ENCODE assay signal across 10 cellular contexts in genomic region chr14:68664225-68664681, GRCh38.
DNase-seq lines count a peak whose midpoint lies in the region; ATAC-seq and TF ChIP-seq lines count a peak whose summit lies in the region.
"Had no signal": no experiment of that assay in that cellular context is flagged by ENCODE, and none has a peak within 500 bp of the region (broad histone marks: within the 10 kb centered on the region; RNA-seq: fewer than 3 reads in every experiment).

No MANE protein-coding gene starts in this region.

- no peak overlapping the region for H3K4me3 Mint-ChIP-seq in activated CD8-positive, alpha-beta T cell treated with anti-CD3 and anti-CD28 coated beads for 36 hours

- CTCF ChIA-PET in activated CD8-positive, alpha-beta T cell treated with anti-CD3 and anti-CD28 coated beads for 36 hours (lab: Charles Lee): interaction anchor here (0.9 to 4.6 kb wide), 10 partner anchors 12 to 408 kb away, joined by 3 to 14 read pairs (median 5); no protein-coding TSS in a partner anchor

- H2AFZ ChIP-seq in GM23248: 0 out of 2 replicates have a peak overlapping the region, but pooled peaks have one; percentile 12

- H3K27me3 ChIP-seq in GM23248 (replicated peaks; ENCODE audit: insufficient read depth) (no peaks in the 10 kb centered on the region), heart right ventricle (no peaks in the 10 kb centered on the region)

- H3K36me3 Mint-ChIP-seq in activated CD8-positive, alpha-beta T cell treated with anti-CD3 and anti-CD28 coated beads for 36 hours (ENCODE audit: low read depth): no peaks in the 10 kb centered on the region

- intact Hi-C loops in activated CD8-positive, alpha-beta T cell treated with anti-CD3 and anti-CD28 coated beads for 36 hours (cut with micrococcal nuclease): no loop called here
- intact Hi-C loops in heart right ventricle (cut with DNase I): loop anchor here in 1 of 10 donors (10.0 kb wide), 1 partner anchor 419 kb away; no protein-coding TSS in a partner anchor

- H3K79me2 ChIP-seq in GM23248 (ENCODE audit: insufficient read depth): no peaks in the 10 kb centered on the region

- peaks cover 56% of the 10 kb centered on the region for H3F3A ChIP-seq in GM23248 (ENCODE audit: insufficient read depth)

- no peak for TF ChIP-seq CTCF in activated CD8-positive, alpha-beta T cell treated with anti-CD3 and anti-CD28 coated beads for 36 hours (IDR thresholded peaks at IDR 0.05)
- peak in 3 of 9 donors; percentile 16 to 36 (median 24) for TF ChIP-seq CTCF in heart right ventricle (IDR thresholded peaks at IDR 0.05)

- in situ Hi-C loops in GM23248 (cut with MboI): no loop called here

- H3K27ac ChIP-seq in GM23248: peak overlapping the region; percentile 45
- H3K27ac ChIP-seq in heart right ventricle: peak overlapping the region in 7 of 10 donors; percentile 2 to 75 (median 51)

- peak overlapping the region; percentile 84 for H3K27ac Mint-ChIP-seq in activated CD8-positive, alpha-beta T cell treated with anti-CD3 and anti-CD28 coated beads for 36 hours

- H3K9me3 ChIP-seq in GM23248 (ENCODE audit: low read depth) (no peaks in the 10 kb centered on the region), heart right ventricle (no peaks in the 10 kb centered on the region)
- H3K9me3 ChIP-seq: HAP-1 had no signal

- H3K4me3 ChIP-seq in GM23248: no peak overlapping the region
- no peak overlapping the region for H3K4me3 ChIP-seq in heart right ventricle
- H3K4me3 ChIP-seq: HAP-1 had no signal

- POLR2A ChIA-PET in activated CD8-positive, alpha-beta T cell treated with anti-CD3 and anti-CD28 coated beads for 36 hours (lab: Charles Lee): interaction anchor here (0.5 to 2.9 kb wide), 18 partner anchors 12 to 401 kb away, joined by 3 to 21 read pairs (median 5); partner anchors contain the start of gene ZFP36L1

- no peak overlapping the region for H3K9ac ChIP-seq in GM23248

- H3K36me3 ChIP-seq in GM23248 (ENCODE audit: low read depth) (no peaks in the 10 kb centered on the region), heart right ventricle (no peaks in the 10 kb centered on the region)
- H3K36me3 ChIP-seq: HAP-1 had no signal

- no peak overlapping the region for H3K4me2 ChIP-seq in GM23248 (ENCODE audit: unreplicated experiment)

- no peaks in the 10 kb centered on the region for H3K9me3 Mint-ChIP-seq in activated CD8-positive, alpha-beta T cell treated with anti-CD3 and anti-CD28 coated beads for 36 hours

- WGBS in GM23248 (ENCODE audit: low coverage in 1 of 2, low lambda C conversion rate in 2 of 2, missing lambda C conversion rate in 2 of 2), 2 experiments: 56% methylated on average over 4 of the region's 4 CpGs
- 68 to 73% methylated on average over 4 of the region's 4 CpGs for WGBS in heart right ventricle, 2 donors

- no peaks in the 10 kb centered on the region for H3K27me3 Mint-ChIP-seq in activated CD8-positive, alpha-beta T cell treated with anti-CD3 and anti-CD28 coated beads for 36 hours

- peak; percentile 72 for ATAC-seq in activated CD8-positive, alpha-beta T cell treated with anti-CD3 and anti-CD28 coated beads for 36 hours
- ATAC-seq in heart right ventricle: peak in 4 of 8 donors; percentile 19 to 28 (median 24)

- peaks cover 69% of the 10 kb centered on the region for H3K4me1 ChIP-seq in GM23248 (ENCODE audit: insufficient read depth)
- H3K4me1 ChIP-seq in heart right ventricle: peaks cover 10 to 75% (median 45%) of the 10 kb centered on the region in 9 donors
- H3K4me1 ChIP-seq: HAP-1 had no signal

- DNase-seq in GM23248 (peak; percentile 15), heart right ventricle (no peak), RKO (ENCODE audit: low spot score) (no peak), NCI-H1930 (lab: John Stamatoyannopoulos, UW) (no peak), A172 (ENCODE audit: low spot score) (no peak)
- peak; percentile 83 for DNase-seq in activated CD8-positive, alpha-beta T cell treated with anti-CD3 and anti-CD28 coated beads for 36 hours
- DNase-seq in stimulated activated CD4-positive, alpha-beta T cell treated with anti-CD3 and anti-CD28 coated beads, Interleukin-2, amount 100 ng/mL, for 24 hours: peak; percentile 33 to 43
- DNase-seq: foreskin melanocyte, substantia nigra had no signal

- H3K4me1 Mint-ChIP-seq in activated CD8-positive, alpha-beta T cell treated with anti-CD3 and anti-CD28 coated beads for 36 hours (ENCODE audit: low read depth): peaks cover 49% of the 10 kb centered on the region

- no peaks in the 10 kb centered on the region for H4K20me1 ChIP-seq in GM23248 (ENCODE audit: insufficient read depth)

- no peaks in the 10 kb centered on the region for H3K9me2 ChIP-seq in GM23248 (ENCODE audit: insufficient read depth)

Comparison
In these comparisons a context has a peak if more than half of its experiments do, and no peak if none do; other contexts are left out.
1. DNase-seq: peak in GM23248 (single experiment), activated CD8-positive, alpha-beta T cell treated with anti-CD3 and anti-CD28 coated beads for 36 hours (single experiment) and stimulated activated CD4-positive, alpha-beta T cell treated with anti-CD3 and anti-CD28 coated beads, Interleukin-2, amount 100 ng/mL, for 24 hours (2 of 2); none in heart right ventricle (0 of 2), RKO (single experiment), NCI-H1930 (0 of 2) and A172 (single experiment).